Comparison of ENCODE assay signal across 22 cellular contexts in the genomic region with DNA sequence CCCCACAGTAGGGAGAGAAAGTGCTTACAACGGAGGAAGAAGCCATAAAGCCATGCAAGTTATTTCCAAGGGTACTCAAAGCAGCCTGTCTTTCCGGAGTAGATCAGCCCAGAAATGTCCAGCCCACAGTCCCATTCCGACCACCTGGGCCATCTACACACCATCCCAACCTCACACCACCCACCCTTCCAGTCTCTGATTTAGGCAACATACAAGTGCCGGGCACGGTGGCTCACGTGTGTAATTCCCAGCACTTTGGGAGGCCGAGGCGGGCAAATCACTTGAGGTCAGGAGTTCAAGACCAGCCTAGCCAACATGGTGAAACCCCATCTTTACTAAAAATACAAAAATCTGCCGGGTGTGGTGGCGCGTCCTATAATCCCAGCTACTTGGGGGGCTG. TPM values are rescaled to one million over a fixed set of nuclear protein-coding genes. Genes with fewer than 3 reads are reported as not detected.
DNase-seq lines count a peak whose midpoint lies in the region; ATAC-seq and TF ChIP-seq lines count a peak whose summit lies in the region.
"Had no signal": no experiment of that assay in that cellular context is flagged by ENCODE, and none has a peak within 500 bp of the region (broad histone marks: within the 10 kb centered on the region; RNA-seq: fewer than 3 reads in every experiment).

No MANE protein-coding gene starts in this region.

- H4K8ac ChIP-seq in neuronal stem cell (ENCODE audit: low read depth, low read length) = no peak overlapping the region

- H2AFZ ChIP-seq in neuronal stem cell (ENCODE audit: low read length) (no peak overlapping the region), smooth muscle cell (ENCODE audit: low read depth) (no peak overlapping the region)
- H2AFZ ChIP-seq: GM23338 had no signal

- H2AK5ac ChIP-seq in neuronal stem cell (ENCODE audit: low read depth, low read length) = no peak overlapping the region

- H3K4me1 ChIP-seq in neuronal stem cell (ENCODE audit: control insufficient read depth in 2 of 2, insufficient read depth in 1 of 2, low read depth in 1 of 2, low read length in 2 of 2) (peaks cover 0 to 6% of the 10 kb centered on the region in 2 donors), gastrocnemius medialis (peaks cover 32 to 50% of the 10 kb centered on the region in 2 donors), smooth muscle cell (ENCODE audit: low read depth) (peaks cover 6% of the 10 kb centered on the region)

- H3K4me3 Mint-ChIP-seq in natural killer cell treated with Interleukin-12 subunit alpha and Interleukin-12 subunit beta and Interleukin-15 and Interleukin-18, amount 100 ng/mL, for 72 hours = no peak overlapping the region
- H3K4me3 Mint-ChIP-seq in natural killer cell = no peak overlapping the region
- H3K4me3 Mint-ChIP-seq: CD14-positive monocyte; CD4-positive, alpha-beta T cell; CD8-positive, alpha-beta memory T cell; GM23338; H9 had no signal

- no peak overlapping the region for H2BK15ac ChIP-seq in neuronal stem cell (ENCODE audit: low read length)

- H3K27me3 ChIP-seq in neuronal stem cell (ENCODE audit: control insufficient read depth in 3 of 3, insufficient read depth in 3 of 3, low read depth in 1 of 3, low read length in 3 of 3) (no peaks in the 10 kb centered on the region), gastrocnemius medialis (no peaks in the 10 kb centered on the region), smooth muscle cell (ENCODE audit: low read depth) (peaks cover 87% of the 10 kb centered on the region)
- H3K27me3 ChIP-seq: BE2C had no signal

- no peak for TF ChIP-seq POLR2A in gastrocnemius medialis (IDR thresholded peaks at IDR 0.05)

- H3K27ac Mint-ChIP-seq in natural killer cell treated with Interleukin-12 subunit alpha and Interleukin-12 subunit beta and Interleukin-15 and Interleukin-18, amount 100 ng/mL, for 72 hours = no peak overlapping the region
- no peak overlapping the region for H3K27ac Mint-ChIP-seq in natural killer cell
- H3K27ac Mint-ChIP-seq: CD4-positive, alpha-beta T cell; GM23338 had no signal

- H3K79me2 ChIP-seq in smooth muscle cell (ENCODE audit: low read depth) = no peaks in the 10 kb centered on the region

- no peaks in the 10 kb centered on the region for H3F3A ChIP-seq in smooth muscle cell (ENCODE audit: low read depth)

- H3K27ac ChIP-seq in neuronal stem cell (replicated peaks; ENCODE audit: low read length) = no peak overlapping the region
- H3K27ac ChIP-seq in gastrocnemius medialis = peak overlapping the region; percentile 32 to 86 (median 55)
- H3K27ac ChIP-seq in smooth muscle cell (ENCODE audit: low read depth) = no peak overlapping the region
- H3K27ac ChIP-seq: A549; BLaER1 treated with 17β-estradiol and CSF1 and Interleukin-3, amounts not matched to agents 10 nM and 100 nM had no signal

- H3K4me2 ChIP-seq in neuronal stem cell (ENCODE audit: insufficient read depth, low read length, poor library complexity, severe bottlenecking) (no peak overlapping the region), smooth muscle cell (no peak overlapping the region)
- H3K4me2 ChIP-seq: A549; BLaER1 treated with 17β-estradiol and CSF1 and Interleukin-3, amounts not matched to agents 10 nM and 100 nM; GM23338 had no signal

- peak overlapping the region; percentile 49 for H3K14ac ChIP-seq in neuronal stem cell (ENCODE audit: low read length)

- H3K36me3 Mint-ChIP-seq in natural killer cell treated with Interleukin-12 subunit alpha and Interleukin-12 subunit beta and Interleukin-15 and Interleukin-18, amount 100 ng/mL, for 72 hours = no peaks in the 10 kb centered on the region
- no peaks in the 10 kb centered on the region for H3K36me3 Mint-ChIP-seq in natural killer cell
- H3K36me3 Mint-ChIP-seq: CD8-positive, alpha-beta memory T cell had no signal

- DNase-seq in natural killer cell treated with Interleukin-12 subunit alpha and Interleukin-12 subunit beta and Interleukin-15 and Interleukin-18, amount 100 ng/mL, for 72 hours (ENCODE audit: low spot score) = peak; percentile 56
- DNase-seq in natural killer cell = no peak
- DNase-seq in neuronal stem cell (ENCODE audit: low spot score) = no peak
- no peak for DNase-seq in gastrocnemius medialis
- DNase-seq in T1000 (lab: John Stamatoyannopoulos, UW) = no peak
- no peak for DNase-seq in iPS-NIHi11 (ENCODE audit: low spot score)
- DNase-seq in smooth muscle cell (lab: John Stamatoyannopoulos, UW; ENCODE audit: unreplicated experiment) = no peak
- DNase-seq: 8988T; ACHN; AML-193; BE2C; Calu3; CD4-positive, alpha-beta T cell; CD8-positive, alpha-beta memory T cell; DMS53; DMS79 treated with DMSO at 0.1 percent for 48 hours; GF-D8; H9 had no signal

- peaks cover 4% of the 10 kb centered on the region for H3K79me1 ChIP-seq in neuronal stem cell (ENCODE audit: low read depth, low read length)

- no peak overlapping the region for H2BK120ac ChIP-seq in neuronal stem cell (ENCODE audit: low read depth, low read length)

- H3K23ac ChIP-seq in neuronal stem cell (ENCODE audit: low read depth, low read length, poor library complexity) = no peak overlapping the region

- H4K20me1 ChIP-seq in smooth muscle cell (ENCODE audit: low read depth) = peaks cover 6% of the 10 kb centered on the region

- H3K9ac ChIP-seq in neuronal stem cell (ENCODE audit: low read depth, low read length, poor library complexity) (no peak overlapping the region), smooth muscle cell (ENCODE audit: low read depth) (no peak overlapping the region)
- H3K9ac ChIP-seq: BLaER1 treated with 17β-estradiol and CSF1 and Interleukin-3, amounts not matched to agents 10 nM and 100 nM had no signal

- H3K9me3 Mint-ChIP-seq in natural killer cell treated with Interleukin-12 subunit alpha and Interleukin-12 subunit beta and Interleukin-15 and Interleukin-18, amount 100 ng/mL, for 72 hours = no peaks in the 10 kb centered on the region
- H3K9me3 Mint-ChIP-seq in natural killer cell = no peaks in the 10 kb centered on the region
- H3K9me3 Mint-ChIP-seq: CD14-positive monocyte; CD4-positive, alpha-beta T cell; CD8-positive, alpha-beta memory T cell; GM23338; H9 had no signal

- no peaks in the 10 kb centered on the region for H3K9me3 ChIP-seq in neuronal stem cell (replicated peaks in 1 of 2; ENCODE audit: control insufficient read depth in 2 of 2, insufficient read depth in 1 of 2, low read depth in 1 of 2, low read length in 2 of 2)
- H3K9me3 ChIP-seq in gastrocnemius medialis = no peaks in the 10 kb centered on the region
- no peaks in the 10 kb centered on the region for H3K9me3 ChIP-seq in smooth muscle cell (replicated peaks; ENCODE audit: low read depth)
- H3K9me3 ChIP-seq: A549; BE2C; BLaER1 treated with 17β-estradiol and CSF1 and Interleukin-3, amounts not matched to agents 10 nM and 100 nM had no signal

- no peak overlapping the region for H4K91ac ChIP-seq in neuronal stem cell (ENCODE audit: low read depth, low read length, poor library complexity)

- no CpG with 5 or more reads among the region's 11 CpGs for WGBS in neuronal stem cell (ENCODE audit: extremely low coverage in 2 of 2, insufficient read length in 2 of 2, insufficient replicate concordance in 1 of 2), 2 donors
- WGBS in smooth muscle cell (ENCODE audit: low lambda C conversion rate) = 95% methylated on average over 11 of the region's 11 CpGs

- no peak overlapping the region for H3K18ac ChIP-seq in neuronal stem cell (ENCODE audit: low read length)

- no peak overlapping the region for H3K4ac ChIP-seq in neuronal stem cell (ENCODE audit: low read length)

- H3K36me3 ChIP-seq in neuronal stem cell (replicated peaks in 1 of 2; ENCODE audit: control insufficient read depth in 2 of 2, insufficient read depth in 2 of 2, low read length in 2 of 2) (no peaks in the 10 kb centered on the region), gastrocnemius medialis (no peaks in the 10 kb centered on the region), smooth muscle cell (ENCODE audit: low read depth) (no peaks in the 10 kb centered on the region)
- H3K36me3 ChIP-seq: BE2C; BLaER1 treated with 17β-estradiol and CSF1 and Interleukin-3, amounts not matched to agents 10 nM and 100 nM had no signal

- no peaks in the 10 kb centered on the region for H3K27me3 Mint-ChIP-seq in natural killer cell treated with Interleukin-12 subunit alpha and Interleukin-12 subunit beta and Interleukin-15 and Interleukin-18, amount 100 ng/mL, for 72 hours
- H3K27me3 Mint-ChIP-seq in natural killer cell (ENCODE audit: low read depth in 2 of 2) = no peaks in the 10 kb centered on the region
- H3K27me3 Mint-ChIP-seq: CD4-positive, alpha-beta T cell; CD8-positive, alpha-beta memory T cell had no signal

- H3K4me3 ChIP-seq in neuronal stem cell (ENCODE audit: low read length in 2 of 2) (peak overlapping the region in 1 of 2 donors; percentile 35), gastrocnemius medialis (no peak overlapping the region), smooth muscle cell (no peak overlapping the region)
- H3K4me3 ChIP-seq: A549; BLaER1 treated with 17β-estradiol and CSF1 and Interleukin-3, amounts not matched to agents 10 nM and 100 nM; GM23338 had no signal

- ATAC-seq in natural killer cell treated with Interleukin-12 subunit alpha and Interleukin-12 subunit beta and Interleukin-15 and Interleukin-18, amount 100 ng/mL, for 72 hours = no peak
- ATAC-seq in natural killer cell (no peak), gastrocnemius medialis (no peak)

- H2BK5ac ChIP-seq in neuronal stem cell (ENCODE audit: low read length) = no peak overlapping the region

- intact Hi-C loops in natural killer cell (cut with micrococcal nuclease) (no loop called here), gastrocnemius medialis (cut with DNase I; ENCODE audit: low total_unique reads) (no loop called here)

- peaks cover 22 to 25% of the 10 kb centered on the region in 2 donors for H3K4me1 Mint-ChIP-seq in natural killer cell treated with Interleukin-12 subunit alpha and Interleukin-12 subunit beta and Interleukin-15 and Interleukin-18, amount 100 ng/mL, for 72 hours (ENCODE audit: low read depth in 2 of 2)
- H3K4me1 Mint-ChIP-seq in natural killer cell = no peaks in the 10 kb centered on the region
- H3K4me1 Mint-ChIP-seq: CD8-positive, alpha-beta memory T cell; GM23338; H9 had no signal

- H2BK12ac ChIP-seq in neuronal stem cell (ENCODE audit: low read length) = no peak overlapping the region

- TF ChIP-seq CTCF in natural killer cell (IDR thresholded peaks at IDR 0.05) = no peak
- no peak for TF ChIP-seq CTCF in gastrocnemius medialis (IDR thresholded peaks at IDR 0.05 in 4 of 5, conservative IDR thresholded peaks at IDR 0.05 in 1 of 5)
- TF ChIP-seq CTCF in smooth muscle cell (IDR thresholded peaks at IDR 0.05; ENCODE audit: borderline replicate concordance, insufficient read depth, poor library complexity, severe bottlenecking) = no peak

- in situ Hi-C loops in gastrocnemius medialis (cut with MboI; ENCODE audit: low sequenced_read_pairs in 4 of 4) = no loop called here

RNA-seq across cellular contexts. Expression of a gene that starts 35.1 kb away (rescaled TPM):
- total RNA-seq in natural killer cell treated with Interleukin-12 subunit alpha and Interleukin-12 subunit beta and Interleukin-15 and Interleukin-18, amount 100 ng/mL, for 72 hours = 10 to 100 TPM in 1 of 2 donors, 1 to 10 TPM in 1; 6.5 to 17.1 TPM
- 1 to 10 TPM; 1.2 to 1.5 (median 1.3) TPM for total RNA-seq in natural killer cell
- polyA plus RNA-seq in neuronal stem cell (2013, experiment 1 of 2) = 38.9 TPM
- polyA plus RNA-seq in neuronal stem cell (2013, experiment 2 of 2) = 39.0 TPM
- total RNA-seq in gastrocnemius medialis = 100 to 1,000 TPM; 104 to 220 (median 128) TPM
- total RNA-seq in smooth muscle cell = 2.7 and 14.3 TPM in 2 replicates
- polyA plus RNA-seq in smooth muscle cell = 4.7 and 6.7 TPM in 2 replicates

RNA-seq across cellular contexts. Expression of a gene that starts 56.6 kb away (rescaled TPM):
- 10 to 100 TPM; 49.8 to 54.6 TPM for total RNA-seq in natural killer cell treated with Interleukin-12 subunit alpha and Interleukin-12 subunit beta and Interleukin-15 and Interleukin-18, amount 100 ng/mL, for 72 hours
- 10 to 100 TPM; 60.6 to 71.6 (median 71.1) TPM for total RNA-seq in natural killer cell
- 120 TPM for polyA plus RNA-seq in neuronal stem cell (2013, experiment 1 of 2)
- 124 TPM for polyA plus RNA-seq in neuronal stem cell (2013, experiment 2 of 2)
- 100 to 1,000 TPM in 3 of 4 donors, 10 to 100 TPM in 1; 58.4 to 141 (median 107) TPM for total RNA-seq in gastrocnemius medialis
- 43.9 and 51.4 TPM in 2 replicates for total RNA-seq in smooth muscle cell
- 23.5 and 35.9 TPM in 2 replicates for polyA plus RNA-seq in smooth muscle cell

Comparison
In these comparisons a context has a peak if more than half of its experiments do, and no peak if none do; other contexts are left out.
1. H3K27ac ChIP-seq: peak in gastrocnemius medialis (4 of 4); none in neuronal stem cell (single experiment) and smooth muscle cell (single experiment).